Comparison of ENCODE assay signal across 20 cellular contexts in the genomic region with DNA sequence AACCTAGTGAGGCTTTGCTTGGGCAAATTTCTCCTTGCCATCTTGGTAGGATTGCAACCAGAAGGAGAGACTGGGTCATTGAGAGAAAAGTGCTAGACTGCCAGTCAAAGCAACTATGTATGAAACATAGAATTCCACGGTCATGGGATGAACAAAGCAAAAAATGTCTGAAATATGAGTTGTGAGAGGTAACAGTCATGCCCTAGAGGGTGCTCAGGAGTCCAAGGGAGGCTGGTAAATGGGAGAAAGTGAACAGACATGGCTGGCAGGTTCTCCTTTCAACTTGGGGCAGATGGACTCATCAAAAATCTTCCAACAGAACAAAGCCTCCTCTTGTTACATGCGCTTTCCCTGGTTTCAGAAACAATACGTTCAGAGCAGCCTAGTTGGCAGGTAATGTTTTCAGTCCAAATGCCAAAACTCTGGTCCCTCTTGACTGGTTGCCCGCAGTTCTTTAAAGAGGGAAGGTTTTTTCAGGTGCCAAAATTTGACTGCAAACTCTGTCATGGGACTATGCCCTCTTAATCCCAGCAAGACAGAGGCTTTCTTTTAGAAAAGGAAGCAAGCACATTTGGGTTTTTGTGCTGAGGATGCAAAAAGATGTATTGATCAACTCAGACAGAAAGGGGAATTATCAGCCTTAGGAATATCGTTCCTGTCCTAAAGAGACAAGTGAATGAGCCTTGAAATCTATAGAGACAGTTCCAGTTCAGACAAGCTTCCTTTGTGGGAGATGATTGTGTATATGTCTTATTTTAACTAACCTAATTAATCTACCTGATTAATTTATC.
DNase-seq lines count a peak whose midpoint lies in the region; ATAC-seq, FAIRE-seq and TF ChIP-seq lines count a peak whose summit lies in the region.
"Had no signal": no experiment of that assay in that cellular context is flagged by ENCODE, and none has a peak within 500 bp of the region (broad histone marks: within the 10 kb centered on the region; RNA-seq: fewer than 3 reads in every experiment).

No MANE protein-coding gene starts in this region.

- no TSS peak for BruUV-seq in K562 (replicated peaks; lab: Mats Ljungman, UMichigan)

- no peak overlapping the region for H3K27ac ChIP-seq in cardiac muscle cell
- no peak overlapping the region for H3K27ac ChIP-seq in K562 (ENCODE audit: extremely low read depth, low read depth, low read length)
- peak overlapping the region; percentile 4 to 74 (median 55) for H3K27ac ChIP-seq in thyroid gland
- H3K27ac ChIP-seq: vagina had no signal

- TF ChIP-seq RAD21 in K562 (CRISPR knock-in tag; conservative IDR thresholded peaks at IDR 0.05 in 1 of 2, IDR thresholded peaks at IDR 0.05 in 1 of 2) = no peak

- no peak for TF ChIP-seq POLR2A in K562 (conservative IDR thresholded peaks at IDR 0.05)
- TF ChIP-seq POLR2A in thyroid gland (IDR thresholded peaks at IDR 0.05) = no peak

- H3K4me1 ChIP-seq in cardiac muscle cell (ENCODE audit: low read depth) = no peaks in the 10 kb centered on the region
- H3K4me1 ChIP-seq in K562 (replicated peaks in 1 of 2; ENCODE audit: control insufficient read depth in 2 of 2, insufficient read depth in 2 of 2, low read length in 2 of 2) = no peaks in the 10 kb centered on the region
- peaks cover 17 to 21% of the 10 kb centered on the region in 2 donors for H3K4me1 ChIP-seq in thyroid gland
- H3K4me1 ChIP-seq: Caco-2, HAP-1, vagina had no signal

- intact Hi-C loops in Right ventricle myocardium superior (cut with DNase I) (no loop called here), K562 (cut with micrococcal nuclease) (no loop called here), thyroid gland (cut with DNase I) (no loop called here)

- no peak overlapping the region for H3K9ac ChIP-seq in K562 (ENCODE audit: insufficient read depth in 1 of 2, low read depth in 2 of 2, low read length in 2 of 2)

- CTCF ChIA-PET in K562 (lab: Yijun Ruan, JAX; ENCODE audit: low intra/inter-chr PET ratio) = interaction anchor here (0.6 kb wide), 1 partner anchor 865 kb away, joined by 3 read pairs; no protein-coding TSS in a partner anchor

- POLR2A ChIA-PET in K562 (lab: Yijun Ruan, JAX) = no interaction called here

- no peak for TF ChIP-seq EP300 in K562 (IDR thresholded peaks at IDR 0.05; ENCODE audit: low read length)

- TF ChIP-seq CTCF in cardiac muscle cell (IDR thresholded peaks at IDR 0.05; ENCODE audit: low read depth, low read length) (peak; percentile 13), K562 (IDR thresholded peaks at IDR 0.05 in 2 of 3, conservative IDR thresholded peaks at IDR 0.05 in 1 of 3; ENCODE audit: insufficient read depth in 2 of 3, low read depth in 1 of 3, low read length in 3 of 3) (no peak), fibroblast of the aortic adventitia (IDR thresholded peaks at IDR 0.05; ENCODE audit: insufficient read depth, low read length) (no peak), thyroid gland (IDR thresholded peaks at IDR 0.05) (no peak)

- DNase-seq in cardiac muscle cell (ENCODE audit: low read depth in 1 of 2, low spot score in 1 of 2) = no peak
- DNase-seq in Right ventricle myocardium superior = no peak
- DNase-seq in K562 (ENCODE audit: extremely low read depth in 1 of 4, low spot score in 3 of 4) = no peak
- DNase-seq in fibroblast of the aortic adventitia (ENCODE audit: low read depth) = peak; percentile 45
- DNase-seq in thyroid gland = peak; percentile 59 to 64
- DNase-seq in DMS153 treated with DMSO at 0.1 percent for 48 hours (lab: John Stamatoyannopoulos, UW; ENCODE audit: unreplicated experiment) = no peak
- no peak for DNase-seq in hippocampal formation (lab: John Stamatoyannopoulos, UW)
- DNase-seq: activated CD4-positive, alpha-beta T cell treated with anti-CD3 and anti-CD28 coated beads, Interleukin-2, amount 10 ng/mL, durations not matched to agents 7 days and 5 days; activated T-cell treated with anti-CD3 and anti-CD28 coated beads for 4 hours; Caco-2; endodermal cell; heart left ventricle; MM.1S; NCI-H187; nephron progenitor cell had no signal

- no peak overlapping the region for H3K4me2 ChIP-seq in K562 (ENCODE audit: insufficient read depth, low read length)

- no peak for FAIRE-seq in K562 (lab: Jason Lieb, UNC)
- FAIRE-seq: islet of Langerhans had no signal

- H3K9me1 ChIP-seq in K562 (ENCODE audit: control insufficient read depth, insufficient read depth, low read length) = no peaks in the 10 kb centered on the region

- H3K4me3 ChIP-seq in cardiac muscle cell (no peak overlapping the region), K562 (no peak overlapping the region), fibroblast of the aortic adventitia (ENCODE audit: low read depth, low read length) (peak overlapping the region; percentile 51), thyroid gland (replicated peaks in 1 of 3) (no peak overlapping the region)
- H3K4me3 ChIP-seq: HAP-1, vagina had no signal

- H3K36me3 ChIP-seq in cardiac muscle cell = no peaks in the 10 kb centered on the region
- H3K36me3 ChIP-seq in K562 (ENCODE audit: control insufficient read depth, insufficient read depth, low read length) = no peaks in the 10 kb centered on the region
- no peaks in the 10 kb centered on the region for H3K36me3 ChIP-seq in thyroid gland
- H3K36me3 ChIP-seq: HAP-1, heart left ventricle, vagina had no signal

- H3K79me2 ChIP-seq in K562 (ENCODE audit: control insufficient read depth, insufficient read depth, low read length) = no peaks in the 10 kb centered on the region

- H4K20me1 ChIP-seq in K562 (replicated peaks; ENCODE audit: control insufficient read depth, insufficient read depth, low read length) = no peaks in the 10 kb centered on the region; the same call in 1 of the 2 replicates

- H2AFZ ChIP-seq in K562 (ENCODE audit: low read depth, low read length) = no peak overlapping the region

- H3K9me3 ChIP-seq in cardiac muscle cell (ENCODE audit: low read depth) = no peaks in the 10 kb centered on the region
- H3K9me3 ChIP-seq in K562 (replicated peaks; ENCODE audit: control insufficient read depth, insufficient read depth, low read depth, low read length) = no peaks in the 10 kb centered on the region
- H3K9me3 ChIP-seq in thyroid gland = no peaks in the 10 kb centered on the region
- H3K9me3 ChIP-seq: Caco-2, HAP-1, heart left ventricle, vagina had no signal

- H3K27me3 ChIP-seq in cardiac muscle cell = no peaks in the 10 kb centered on the region
- peaks cover 9 to 10% of the 10 kb centered on the region in 2 experiments for H3K27me3 ChIP-seq in K562 (ENCODE audit: control insufficient read depth in 2 of 2, insufficient read depth in 2 of 2, low read length in 2 of 2)
- no peaks in the 10 kb centered on the region for H3K27me3 ChIP-seq in thyroid gland
- H3K27me3 ChIP-seq: vagina had no signal

- in situ Hi-C loops in K562 (cut with MboI) = no loop called here

- 2% methylated on average over 5 of the region's 5 CpGs for WGBS in K562 (ENCODE audit: insufficient coverage, low coverage, missing lambda C conversion rate)
- whole genome bisulfite sequencing in thyroid gland, 2 donors = 59 to 66% methylated on average over 5 of the region's 5 CpGs

- ATAC-seq in Right ventricle myocardium superior (ENCODE audit: poor library complexity) (no peak), K562 (no peak), HG02623 (IDR thresholded peaks at IDR 0.05; ENCODE audit: unreplicated experiment) (no peak)
- ATAC-seq: activated naive CD4-positive, alpha-beta T cell treated with anti-CD3 and anti-CD28 coated beads, Interleukin-2, amount 50 U/mL, for 72 hours; heart left ventricle had no signal

TF ChIP-seq in K562, 482 proteins besides CTCF, POLR2A, EP300 and RAD21 (continues in another document):
- TF ChIP-seq, protein P1, sequence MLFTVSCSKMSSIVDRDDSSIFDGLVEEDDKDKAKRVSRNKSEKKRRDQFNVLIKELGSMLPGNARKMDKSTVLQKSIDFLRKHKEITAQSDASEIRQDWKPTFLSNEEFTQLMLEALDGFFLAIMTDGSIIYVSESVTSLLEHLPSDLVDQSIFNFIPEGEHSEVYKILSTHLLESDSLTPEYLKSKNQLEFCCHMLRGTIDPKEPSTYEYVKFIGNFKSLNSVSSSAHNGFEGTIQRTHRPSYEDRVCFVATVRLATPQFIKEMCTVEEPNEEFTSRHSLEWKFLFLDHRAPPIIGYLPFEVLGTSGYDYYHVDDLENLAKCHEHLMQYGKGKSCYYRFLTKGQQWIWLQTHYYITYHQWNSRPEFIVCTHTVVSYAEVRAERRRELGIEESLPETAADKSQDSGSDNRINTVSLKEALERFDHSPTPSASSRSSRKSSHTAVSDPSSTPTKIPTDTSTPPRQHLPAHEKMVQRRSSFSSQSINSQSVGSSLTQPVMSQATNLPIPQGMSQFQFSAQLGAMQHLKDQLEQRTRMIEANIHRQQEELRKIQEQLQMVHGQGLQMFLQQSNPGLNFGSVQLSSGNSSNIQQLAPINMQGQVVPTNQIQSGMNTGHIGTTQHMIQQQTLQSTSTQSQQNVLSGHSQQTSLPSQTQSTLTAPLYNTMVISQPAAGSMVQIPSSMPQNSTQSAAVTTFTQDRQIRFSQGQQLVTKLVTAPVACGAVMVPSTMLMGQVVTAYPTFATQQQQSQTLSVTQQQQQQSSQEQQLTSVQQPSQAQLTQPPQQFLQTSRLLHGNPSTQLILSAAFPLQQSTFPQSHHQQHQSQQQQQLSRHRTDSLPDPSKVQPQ (CRISPR knock-in tag; IDR thresholded peaks at IDR 0.05; ENCODE audit: borderline replicate concordance) = no peak
- TF ChIP-seq SMARCE1 (IDR thresholded peaks at IDR 0.05) = no peak

Comparison
In these comparisons a context has a peak if more than half of its experiments do, and no peak if none do; other contexts are left out.
1. DNase-seq: peak in fibroblast of the aortic adventitia (single experiment) and thyroid gland (2 of 2); none in cardiac muscle cell (0 of 2), Right ventricle myocardium superior (single experiment), K562 (0 of 4), DMS153 treated with DMSO at 0.1 percent for 48 hours (single experiment) and hippocampal formation (0 of 2).
2. H3K27ac ChIP-seq: peak in thyroid gland (3 of 3); none in cardiac muscle cell (single experiment) and K562 (single experiment).